Comparison of ENCODE assay signal across 16 cellular contexts in the genomic region with DNA sequence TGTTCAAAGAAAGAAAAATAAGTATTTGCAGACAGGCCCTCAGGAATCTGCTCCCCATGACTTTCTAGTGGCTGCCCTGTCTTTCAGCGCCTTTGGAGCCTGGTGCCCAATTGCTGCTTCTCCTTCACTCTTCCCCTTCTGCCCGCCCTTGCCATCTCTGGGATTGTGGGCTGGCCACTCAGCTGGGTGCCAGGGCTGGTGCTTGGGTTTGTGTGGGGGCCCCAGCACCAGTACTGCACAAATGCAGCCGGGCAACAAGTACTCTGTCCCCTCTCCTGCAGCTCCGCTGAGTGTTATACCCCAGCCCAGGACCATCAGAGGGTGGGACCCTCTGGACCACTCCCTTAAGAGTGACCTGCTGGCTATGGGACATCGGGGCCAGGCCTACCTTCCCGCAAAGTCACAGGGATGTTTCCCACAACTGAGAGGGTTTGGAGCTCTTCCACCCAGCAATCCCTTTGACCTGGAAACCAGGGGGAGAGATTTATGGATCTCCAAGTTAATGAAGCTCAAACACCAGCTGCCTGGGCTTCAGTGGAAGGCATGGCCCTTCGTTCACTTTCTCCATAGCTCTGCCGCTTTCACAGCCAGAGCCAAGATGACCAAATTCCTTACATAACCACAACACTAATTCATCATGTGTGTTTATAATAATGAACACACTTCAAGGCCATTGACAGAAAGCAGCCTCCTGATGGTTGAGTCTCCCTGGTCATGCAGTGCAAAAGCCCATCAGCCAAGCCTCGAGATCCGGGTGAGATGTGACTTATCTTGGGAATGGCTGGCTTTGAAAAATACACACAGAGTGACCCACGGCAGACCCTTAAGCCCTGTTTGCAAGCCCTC.
DNase-seq lines count a peak whose midpoint lies in the region; ATAC-seq, FAIRE-seq and TF ChIP-seq lines count a peak whose summit lies in the region.
"Had no signal": no experiment of that assay in that cellular context is flagged by ENCODE, and none has a peak within 500 bp of the region (broad histone marks: within the 10 kb centered on the region; RNA-seq: fewer than 3 reads in every experiment).

No MANE protein-coding gene starts in this region.

- H3K4me1 Mint-ChIP-seq in GM23338: no peaks in the 10 kb centered on the region; the same call in 2 of the 3 replicates

- H3K79me2 ChIP-seq in GM23338 (replicated peaks; ENCODE audit: insufficient read depth): no peaks in the 10 kb centered on the region

- H3K27ac ChIP-seq in AG04450 (ENCODE audit: low read depth, low read length) (no peak overlapping the region), HEK293 (ENCODE audit: extremely low read depth, low read depth, low read length) (no peak overlapping the region), GM23338 (ENCODE audit: low read depth) (no peak overlapping the region)

- no peak overlapping the region for H3K4me2 ChIP-seq in GM23338

- no peak for TF ChIP-seq CTCF in AG04450 (IDR thresholded peaks at IDR 0.05; ENCODE audit: low read depth, low read length)
- no peak for TF ChIP-seq CTCF in HEK293 (tag by site-specific recombination; IDR thresholded peaks at IDR 0.05)
- no peak for TF ChIP-seq CTCF in GM23338 (conservative IDR thresholded peaks at IDR 0.05; ENCODE audit: low read depth in 2 of 2)

- 0 out of 2 replicates have a peak, but pooled peaks cover 5% of the 10 kb centered on the region for H3K4me1 ChIP-seq in HEK293 (ENCODE audit: control insufficient read depth, insufficient read depth, low read length)
- no peaks in the 10 kb centered on the region for H3K4me1 ChIP-seq in GM23338 (ENCODE audit: insufficient read depth)

- DNase-seq in AG04450 (ENCODE audit: low read depth, low spot score) (peak; percentile 23), mucosa of gallbladder (ENCODE audit: low spot score) (peak; percentile 23), GM23338 (ENCODE audit: low spot score) (no peak), NK-92 (lab: John Stamatoyannopoulos, UW; ENCODE audit: unreplicated experiment) (no peak)
- DNase-seq in activated CD4-positive, alpha-beta T cell treated with anti-CD3 and anti-CD28 coated beads for 1 hour: no peak
- DNase-seq: H7; KBM-7; NCI-H1436 treated with DMSO at 0.1 percent for 48 hours; NCI-H446 treated with DMSO at 0.1 percent for 48 hours; OCI-M1; stimulated activated naive CD4-positive, alpha-beta T cell had no signal

- H3K4me3 ChIP-seq in AG04450 (ENCODE audit: low read depth, low read length): no peak overlapping the region
- H3K4me3 ChIP-seq in HEK293 (ENCODE audit: low read depth, low read length): no peak overlapping the region
- no peak overlapping the region for H3K4me3 ChIP-seq in GM23338

- H3K27me3 ChIP-seq in AG04450 (ENCODE audit: control insufficient read depth, insufficient read depth, low read length) (peaks cover 23% of the 10 kb centered on the region), GM23338 (ENCODE audit: insufficient read depth) (no peaks in the 10 kb centered on the region)

- H3K27ac Mint-ChIP-seq in GM23338: no peak overlapping the region
- H3K27ac Mint-ChIP-seq: activated naive CD4-positive, alpha-beta T cell treated with anti-CD3 and anti-CD28 coated beads, Interleukin-2, amount 50 U/mL, for 72 hours had no signal

- CTCF ChIA-PET in AG04450 (lab: Charles Lee) (no interaction called here), HEK293 (lab: Yijun Ruan, JAX) (no interaction called here)

- peak; percentile 81 for FAIRE-seq in endometrium (lab: Jason Lieb, UNC)
- FAIRE-seq: D721Med had no signal

- no peaks in the 10 kb centered on the region for H3K36me3 Mint-ChIP-seq in GM23338 (ENCODE audit: low read depth)
- H3K36me3 Mint-ChIP-seq: activated naive CD4-positive, alpha-beta T cell treated with anti-CD3 and anti-CD28 coated beads, Interleukin-2, amount 50 U/mL, for 72 hours had no signal

- H4K20me1 ChIP-seq in GM23338 (replicated peaks; ENCODE audit: insufficient read depth): no peaks in the 10 kb centered on the region

- POLR2A ChIA-PET in AG04450 (lab: Yijun Ruan, JAX): interaction anchor here (1.0 kb wide), 1 partner anchor 153 kb away, joined by 3 read pairs; no protein-coding TSS in a partner anchor
- POLR2A ChIA-PET in HEK293 (lab: Yijun Ruan, JAX): no interaction called here

- H3K9me3 ChIP-seq in AG04450 (ENCODE audit: control insufficient read depth, insufficient read depth, low read length) (no peaks in the 10 kb centered on the region; the same call in 1 of the 2 replicates), HEK293 (ENCODE audit: control insufficient read depth, insufficient read depth, low read depth, low read length) (no peaks in the 10 kb centered on the region)

- no peaks in the 10 kb centered on the region; the same call in 2 of the 3 replicates for H3K9me3 Mint-ChIP-seq in GM23338
- H3K9me3 Mint-ChIP-seq: activated naive CD4-positive, alpha-beta T cell treated with anti-CD3 and anti-CD28 coated beads, Interleukin-2, amount 50 U/mL, for 72 hours had no signal

- no peaks in the 10 kb centered on the region for H3F3A ChIP-seq in GM23338 (replicated peaks; ENCODE audit: low read depth)

- H3K36me3 ChIP-seq in HEK293 (ENCODE audit: control insufficient read depth in 2 of 2, insufficient read depth in 1 of 2, low read length in 2 of 2) (no peaks in the 10 kb centered on the region), GM23338 (ENCODE audit: insufficient read depth) (no peaks in the 10 kb centered on the region)

- H3K27me3 Mint-ChIP-seq in GM23338 (ENCODE audit: insufficient read depth, low read depth, poor library complexity): peaks cover 6% of the 10 kb centered on the region

- H3K9me2 ChIP-seq in GM23338 (ENCODE audit: insufficient read depth): no peaks in the 10 kb centered on the region; the same call in 1 of the 2 replicates

- H3K4me3 Mint-ChIP-seq in GM23338: no peak overlapping the region

- no peak overlapping the region for H2AFZ ChIP-seq in GM23338

- ATAC-seq in HG02981 (IDR thresholded peaks at IDR 0.05; ENCODE audit: unreplicated experiment) (no peak), GM23338 (no peak)
- ATAC-seq: activated naive CD4-positive, alpha-beta T cell treated with anti-CD3 and anti-CD28 coated beads, Interleukin-2, amount 50 U/mL, for 72 hours had no signal

TF ChIP-seq in HEK293, 187 proteins besides CTCF, POLR2A, EP300 and RAD21:
- TF ChIP-seq OSR2 (tag by site-specific recombination; IDR thresholded peaks at IDR 0.05) (0 out of 2 replicates have a peak, but pooled peaks have one; percentile 13), ZNF660 (tag by site-specific recombination; IDR thresholded peaks at IDR 0.05) (no peak), TRIM28 (IDR thresholded peaks at IDR 0.05; ENCODE audit: borderline replicate concordance, low read length) (no peak), ZNF341 (tag by site-specific recombination; IDR thresholded peaks at IDR 0.05; ENCODE audit: low read depth) (peak; percentile 25; the same call in 1 of the 2 replicates), ZNF530 (tag by site-specific recombination; IDR thresholded peaks at IDR 0.05; ENCODE audit: low read depth) (no peak), ZBTB48 (tag by site-specific recombination; IDR thresholded peaks at IDR 0.05) (no peak), ZNF510 (tag by site-specific recombination; IDR thresholded peaks at IDR 0.05; ENCODE audit: insufficient replicate concordance) (no peak), ZNF48 (tag by site-specific recombination; IDR thresholded peaks at IDR 0.05) (no peak), ZNF404 (tag by site-specific recombination; IDR thresholded peaks at IDR 0.05) (no peak), ZIC2 (tag by site-specific recombination; IDR thresholded peaks at IDR 0.05) (peak; percentile 67)

TF ChIP-seq in GM23338, 12 proteins besides CTCF, POLR2A, EP300 and RAD21:
- TF ChIP-seq, protein P1, sequence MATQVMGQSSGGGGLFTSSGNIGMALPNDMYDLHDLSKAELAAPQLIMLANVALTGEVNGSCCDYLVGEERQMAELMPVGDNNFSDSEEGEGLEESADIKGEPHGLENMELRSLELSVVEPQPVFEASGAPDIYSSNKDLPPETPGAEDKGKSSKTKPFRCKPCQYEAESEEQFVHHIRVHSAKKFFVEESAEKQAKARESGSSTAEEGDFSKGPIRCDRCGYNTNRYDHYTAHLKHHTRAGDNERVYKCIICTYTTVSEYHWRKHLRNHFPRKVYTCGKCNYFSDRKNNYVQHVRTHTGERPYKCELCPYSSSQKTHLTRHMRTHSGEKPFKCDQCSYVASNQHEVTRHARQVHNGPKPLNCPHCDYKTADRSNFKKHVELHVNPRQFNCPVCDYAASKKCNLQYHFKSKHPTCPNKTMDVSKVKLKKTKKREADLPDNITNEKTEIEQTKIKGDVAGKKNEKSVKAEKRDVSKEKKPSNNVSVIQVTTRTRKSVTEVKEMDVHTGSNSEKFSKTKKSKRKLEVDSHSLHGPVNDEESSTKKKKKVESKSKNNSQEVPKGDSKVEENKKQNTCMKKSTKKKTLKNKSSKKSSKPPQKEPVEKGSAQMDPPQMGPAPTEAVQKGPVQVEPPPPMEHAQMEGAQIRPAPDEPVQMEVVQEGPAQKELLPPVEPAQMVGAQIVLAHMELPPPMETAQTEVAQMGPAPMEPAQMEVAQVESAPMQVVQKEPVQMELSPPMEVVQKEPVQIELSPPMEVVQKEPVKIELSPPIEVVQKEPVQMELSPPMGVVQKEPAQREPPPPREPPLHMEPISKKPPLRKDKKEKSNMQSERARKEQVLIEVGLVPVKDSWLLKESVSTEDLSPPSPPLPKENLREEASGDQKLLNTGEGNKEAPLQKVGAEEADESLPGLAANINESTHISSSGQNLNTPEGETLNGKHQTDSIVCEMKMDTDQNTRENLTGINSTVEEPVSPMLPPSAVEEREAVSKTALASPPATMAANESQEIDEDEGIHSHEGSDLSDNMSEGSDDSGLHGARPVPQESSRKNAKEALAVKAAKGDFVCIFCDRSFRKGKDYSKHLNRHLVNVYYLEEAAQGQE (IDR thresholded peaks at IDR 0.05; ENCODE audit: unreplicated experiment): no peak
- no peak for TF ChIP-seq STAT1 (IDR thresholded peaks at IDR 0.05; ENCODE audit: unreplicated experiment)

Comparison
In these comparisons a context has a peak if more than half of its experiments do, and no peak if none do; other contexts are left out.
1. DNase-seq: peak in AG04450 (single experiment) and mucosa of gallbladder (single experiment); none in GM23338 (single experiment), activated CD4-positive, alpha-beta T cell treated with anti-CD3 and anti-CD28 coated beads for 1 hour (single experiment) and NK-92 (single experiment).